1 cellular context compared by ENCODE assay signal in genomic region chr22:41273128-41273527, GRCh38.
TF ChIP-seq lines count a peak whose summit lies in the region.

No MANE protein-coding gene starts in this region.

TF ChIP-seq in IMR-90, 13 proteins besides CTCF, POLR2A, EP300 and RAD21:
- TF ChIP-seq FOS (IDR thresholded peaks at IDR 0.05; ENCODE audit: low read depth, low read length) = no peak
- TF ChIP-seq MXI1 (IDR thresholded peaks at IDR 0.05; ENCODE audit: borderline replicate concordance, low read depth, low read length) = no peak
- no peak for TF ChIP-seq CHD1 (IDR thresholded peaks at IDR 0.05; ENCODE audit: low read depth, low read length)
- TF ChIP-seq, protein P1, sequence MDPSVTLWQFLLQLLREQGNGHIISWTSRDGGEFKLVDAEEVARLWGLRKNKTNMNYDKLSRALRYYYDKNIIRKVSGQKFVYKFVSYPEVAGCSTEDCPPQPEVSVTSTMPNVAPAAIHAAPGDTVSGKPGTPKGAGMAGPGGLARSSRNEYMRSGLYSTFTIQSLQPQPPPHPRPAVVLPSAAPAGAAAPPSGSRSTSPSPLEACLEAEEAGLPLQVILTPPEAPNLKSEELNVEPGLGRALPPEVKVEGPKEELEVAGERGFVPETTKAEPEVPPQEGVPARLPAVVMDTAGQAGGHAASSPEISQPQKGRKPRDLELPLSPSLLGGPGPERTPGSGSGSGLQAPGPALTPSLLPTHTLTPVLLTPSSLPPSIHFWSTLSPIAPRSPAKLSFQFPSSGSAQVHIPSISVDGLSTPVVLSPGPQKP (IDR thresholded peaks at IDR 0.05; ENCODE audit: borderline replicate concordance, low read depth, low read length) = no peak
- TF ChIP-seq RFX5 (IDR thresholded peaks at IDR 0.05; ENCODE audit: low read depth, low read length) = no peak
- no peak for TF ChIP-seq USF2 (IDR thresholded peaks at IDR 0.05; ENCODE audit: low read depth, low read length)
- TF ChIP-seq SMC3 (IDR thresholded peaks at IDR 0.05; ENCODE audit: low read depth, low read length) = no peak
- TF ChIP-seq BHLHE40 (IDR thresholded peaks at IDR 0.05; ENCODE audit: low read depth, low read length) = no peak
- TF ChIP-seq CEBPB (IDR thresholded peaks at IDR 0.05; ENCODE audit: low read depth, low read length) = no peak
- TF ChIP-seq MAZ (IDR thresholded peaks at IDR 0.05; ENCODE audit: borderline replicate concordance, low read depth, low read length) = no peak
- no peak for TF ChIP-seq MAFK (IDR thresholded peaks at IDR 0.05; ENCODE audit: low read depth, low read length)
